In genomic region chr1:67785847-67786753, GRCh38 we compare ENCODE assay signal across 1 cellular context.
TF ChIP-seq lines count a peak whose summit lies in the region.

No MANE protein-coding gene starts in this region.

TF ChIP-seq in GM12878, 131 proteins besides CTCF, POLR2A, EP300 and RAD21 (continued from another document):
- TF ChIP-seq ZNF217 (IDR thresholded peaks at IDR 0.05) = peak; percentile 61; the same call in 1 of the 2 replicates
- no peak for TF ChIP-seq SREBF1 (IDR thresholded peaks at IDR 0.05; ENCODE audit: low read length)
- TF ChIP-seq TCF3 (IDR thresholded peaks at IDR 0.05; ENCODE audit: borderline replicate concordance, insufficient read depth, low read depth, low read length) = no peak
- TF ChIP-seq RELA (IDR thresholded peaks at IDR 0.05; ENCODE audit: borderline replicate concordance, partially characterized antibody) = no peak
- no peak for TF ChIP-seq TBL1XR1 (IDR thresholded peaks at IDR 0.05; ENCODE audit: low read depth, low read length)
- TF ChIP-seq ZBED1 (IDR thresholded peaks at IDR 0.05; ENCODE audit: borderline replicate concordance) = no peak
- TF ChIP-seq DPF2 (IDR thresholded peaks at IDR 0.05) = peak; percentile 72; the same call in 1 of the 2 replicates
- no peak for TF ChIP-seq CBFB (IDR thresholded peaks at IDR 0.05; ENCODE audit: low read depth)
- no peak for TF ChIP-seq IKZF1 (conservative IDR thresholded peaks at IDR 0.05)
- TF ChIP-seq POLR2AphosphoS5 (IDR thresholded peaks at IDR 0.05; ENCODE audit: low read length) = no peak
- no peak for TF ChIP-seq HSF1 (IDR thresholded peaks at IDR 0.05; ENCODE audit: low read depth, low read length)
- no peak for TF ChIP-seq MTA3 (IDR thresholded peaks at IDR 0.05; ENCODE audit: borderline replicate concordance, low read length)
- no peak for TF ChIP-seq NFYA (IDR thresholded peaks at IDR 0.05; ENCODE audit: borderline replicate concordance, low read depth, low read length)
- TF ChIP-seq YY1 (IDR thresholded peaks at IDR 0.05; ENCODE audit: low read depth, low read length) = no peak
- TF ChIP-seq PML (IDR thresholded peaks at IDR 0.05; ENCODE audit: low read length) = no peak
TF ChIP-seq in GM12878: peak in this region for 2.
